17 cellular contexts compared by ENCODE assay signal in genomic region chrX:100358766-100359165, GRCh38. TPM values are rescaled to one million over a fixed set of nuclear protein-coding genes. Genes with fewer than 3 reads are reported as not detected.
DNase-seq lines count a peak whose midpoint lies in the region; ATAC-seq, FAIRE-seq and TF ChIP-seq lines count a peak whose summit lies in the region.
"Had no signal": no experiment of that assay in that cellular context is flagged by ENCODE, and none has a peak within 500 bp of the region (broad histone marks: within the 10 kb centered on the region; RNA-seq: fewer than 3 reads in every experiment).

No MANE protein-coding gene starts in this region.

- ATAC-seq in left lung (peak; percentile 34), pancreas (no peak)
- no peak for ATAC-seq in stimulated activated naive CD8-positive, alpha-beta T cell treated with anti-CD3 and anti-CD28 coated beads, Interleukin-15, amount 100 ng/mL, for 72 hours
- ATAC-seq: HCT116 had no signal

- no peak for TF ChIP-seq CTCF in left lung (IDR thresholded peaks at IDR 0.05)
- no peak for TF ChIP-seq CTCF in dorsolateral prefrontal cortex (IDR thresholded peaks at IDR 0.05 in 54 of 56, conservative IDR thresholded peaks at IDR 0.05 in 2 of 56; ENCODE audit: low read depth in 1 of 56, partially characterized antibody in 56 of 56)
- TF ChIP-seq CTCF in pancreas (IDR thresholded peaks at IDR 0.05) = no peak

- H3K4me3 Mint-ChIP-seq in stimulated activated naive CD8-positive, alpha-beta T cell treated with anti-CD3 and anti-CD28 coated beads, Interleukin-15, amount 100 ng/mL, for 72 hours = no peak overlapping the region
- H3K4me3 Mint-ChIP-seq: CD8-positive, alpha-beta memory T cell had no signal

- H3K4me1 ChIP-seq in left lung (no peaks in the 10 kb centered on the region), pancreas (no peaks in the 10 kb centered on the region)
- H3K4me1 ChIP-seq: BLaER1, Caco-2 had no signal

- H3K9me3 ChIP-seq in left lung = no peaks in the 10 kb centered on the region
- H3K9me3 ChIP-seq in pancreas = no peaks in the 10 kb centered on the region
- H3K9me3 ChIP-seq: BLaER1, Caco-2 had no signal

- H3K27me3 Mint-ChIP-seq in stimulated activated naive CD8-positive, alpha-beta T cell treated with anti-CD3 and anti-CD28 coated beads, Interleukin-15, amount 100 ng/mL, for 72 hours = peaks cover 10% of the 10 kb centered on the region

- H3K4me3 ChIP-seq in left lung = no peak overlapping the region
- H3K4me3 ChIP-seq in dorsolateral prefrontal cortex = no peak overlapping the region
- H3K4me3 ChIP-seq in pancreas = no peak overlapping the region
- H3K4me3 ChIP-seq: BLaER1 had no signal

- no peaks in the 10 kb centered on the region for H3K36me3 ChIP-seq in left lung
- H3K36me3 ChIP-seq in pancreas = no peaks in the 10 kb centered on the region
- H3K36me3 ChIP-seq: BLaER1 had no signal

- FAIRE-seq in pancreas (lab: Jason Lieb, UNC) = no peak
- FAIRE-seq: GM19239 had no signal

- H3K27ac ChIP-seq in left lung (no peak overlapping the region), dorsolateral prefrontal cortex (no peak overlapping the region), pancreas (no peak overlapping the region)
- H3K27ac ChIP-seq: 22Rv1, BLaER1, HL-60 had no signal

- intact Hi-C loops in left lung (cut with DNase I) (no loop called here), dorsolateral prefrontal cortex (cut with DNase I) (no loop called here), pancreas (cut with DNase I) (no loop called here)

- 55 to 65% methylated on average over 3 of the region's 3 CpGs for WGBS in pancreas, 2 donors

- DNase-seq in NCI-H1092 treated with DMSO at 0.1 percent for 48 hours (lab: John Stamatoyannopoulos, UW) (peak; percentile 66), NCI-H1092 (lab: John Stamatoyannopoulos, UW) (no peak), NCI-H2029 (lab: John Stamatoyannopoulos, UW) (peak; percentile 48), NCI-H748 (lab: John Stamatoyannopoulos, UW; ENCODE audit: unreplicated experiment) (peak; percentile 82), left lung (no peak), dorsolateral prefrontal cortex (no peak), pancreas (no peak)
- DNase-seq in stimulated activated naive CD8-positive, alpha-beta T cell treated with anti-CD3 and anti-CD28 coated beads, Interleukin-15, amount 100 ng/mL, for 72 hours = no peak
- DNase-seq: Caco-2; CD8-positive, alpha-beta memory T cell; DND-41; GF-D8 had no signal

- no peak overlapping the region for H3K27ac Mint-ChIP-seq in stimulated activated naive CD8-positive, alpha-beta T cell treated with anti-CD3 and anti-CD28 coated beads, Interleukin-15, amount 100 ng/mL, for 72 hours
- H3K27ac Mint-ChIP-seq: CD8-positive, alpha-beta memory T cell had no signal

- H3K9me3 Mint-ChIP-seq in stimulated activated naive CD8-positive, alpha-beta T cell treated with anti-CD3 and anti-CD28 coated beads, Interleukin-15, amount 100 ng/mL, for 72 hours = no peaks in the 10 kb centered on the region
- H3K9me3 Mint-ChIP-seq: CD8-positive, alpha-beta memory T cell had no signal

- peaks cover 0 to 5% of the 10 kb centered on the region in 2 donors for H3K27me3 ChIP-seq in left lung
- H3K27me3 ChIP-seq in dorsolateral prefrontal cortex = peaks cover 0 to 87% (median 27%) of the 10 kb centered on the region in 45 donors
- H3K27me3 ChIP-seq in pancreas = peaks cover 0 to 5% (median 0%) of the 10 kb centered on the region in 4 donors

- no peaks in the 10 kb centered on the region for H3K4me1 Mint-ChIP-seq in stimulated activated naive CD8-positive, alpha-beta T cell treated with anti-CD3 and anti-CD28 coated beads, Interleukin-15, amount 100 ng/mL, for 72 hours
- H3K4me1 Mint-ChIP-seq: CD8-positive, alpha-beta memory T cell had no signal

RNA-seq across cellular contexts. Expression of gene PCDH19, which starts 51.3 kb away (rescaled TPM):
- under 1 TPM; 0.24 to 0.52 TPM for total RNA-seq in left lung
- 10 to 100 TPM; 10.2 to 70.2 (median 29.8) TPM for total RNA-seq in dorsolateral prefrontal cortex
- total RNA-seq in pancreas = under 1 TPM; 0.14 to 0.44 (median 0.25) TPM
- under 1 TPM; 0.08 to 0.14 TPM for polyA plus RNA-seq in pancreas
- total RNA-seq: CD8-positive, alpha-beta memory T cell had no signal
- polyA plus RNA-seq: CD8-positive, alpha-beta memory T cell had no signal

Comparison
In these comparisons a context has a peak if more than half of its experiments do, and no peak if none do; other contexts are left out.
1. DNase-seq: peak in NCI-H1092 treated with DMSO at 0.1 percent for 48 hours (single experiment), NCI-H2029 (single experiment) and NCI-H748 (single experiment); none in NCI-H1092 (single experiment), left lung (0 of 2), stimulated activated naive CD8-positive, alpha-beta T cell treated with anti-CD3 and anti-CD28 coated beads, Interleukin-15, amount 100 ng/mL, for 72 hours (0 of 2), dorsolateral prefrontal cortex (0 of 10) and pancreas (0 of 6).
2. RNA of gene PCDH19, which starts 51.3 kb away (total RNA-seq): 10.2 to 70.2 TPM in dorsolateral prefrontal cortex; 0.24 to 0.52 TPM in left lung and 0.14 to 0.44 TPM in pancreas; every median in the first group is over 4 times any median in the second.